8 cellular contexts compared by ENCODE assay signal in genomic region chr7:7968544-7969305, GRCh38. TPM values are rescaled to one million over a fixed set of nuclear protein-coding genes. Genes with fewer than 3 reads are reported as not detected.
DNase-seq lines count a peak whose midpoint lies in the region; ATAC-seq and TF ChIP-seq lines count a peak whose summit lies in the region.

Gene GLCCI1, plus strand, starts transcription at chr7:7968796. Its CDS starts 555 bp downstream, at chr7:7969351.

- H3K36me3 Mint-ChIP-seq in T-helper 1 cell treated with Interleukin-12 subunit alpha and Interleukin-12 subunit beta and Interleukin-4 antibody, amounts not matched to agents 30 μg/mL and 1 μg/mL, for 36 hours (ENCODE audit: low read depth) = no peaks in the 10 kb centered on the region
- H3K36me3 Mint-ChIP-seq in progenitor cell of endocrine pancreas (ENCODE audit: insufficient read depth) = no peaks in the 10 kb centered on the region

- H3K4me1 ChIP-seq in left ventricle myocardium inferior = peaks cover 50% of the 10 kb centered on the region

- peak within 1 kb of the TSS; percentile 94 for H3K27ac ChIP-seq in left ventricle myocardium inferior (replicated peaks)

- peak; percentile 71 for ATAC-seq in HG02884 (IDR thresholded peaks at IDR 0.05; ENCODE audit: unreplicated experiment)

- H3K9me3 ChIP-seq in left ventricle myocardium inferior (replicated peaks) = no peaks in the 10 kb centered on the region

- peak within 1 kb of the TSS; percentile 88 for H3K4me3 ChIP-seq in left ventricle myocardium inferior

- no peaks in the 10 kb centered on the region for H3K9me3 Mint-ChIP-seq in T-helper 1 cell treated with Interleukin-12 subunit alpha and Interleukin-12 subunit beta and Interleukin-4 antibody, amounts not matched to agents 30 μg/mL and 1 μg/mL, for 36 hours
- no peaks in the 10 kb centered on the region for H3K9me3 Mint-ChIP-seq in progenitor cell of endocrine pancreas (ENCODE audit: low read depth)

- peaks cover 10% of the 10 kb centered on the region for H3K4me1 Mint-ChIP-seq in T-helper 1 cell treated with Interleukin-12 subunit alpha and Interleukin-12 subunit beta and Interleukin-4 antibody, amounts not matched to agents 30 μg/mL and 1 μg/mL, for 36 hours (ENCODE audit: low read depth)
- peaks cover 11% of the 10 kb centered on the region for H3K4me1 Mint-ChIP-seq in progenitor cell of endocrine pancreas (ENCODE audit: low read depth)

- no peaks in the 10 kb centered on the region for H3K36me3 ChIP-seq in left ventricle myocardium inferior

- H3K27me3 ChIP-seq in left ventricle myocardium inferior (ENCODE audit: low read depth) = no peaks in the 10 kb centered on the region

- intact Hi-C loops in left ventricle myocardium inferior (cut with micrococcal nuclease) = no loop called here

- no peaks in the 10 kb centered on the region for H3K27me3 Mint-ChIP-seq in T-helper 1 cell treated with Interleukin-12 subunit alpha and Interleukin-12 subunit beta and Interleukin-4 antibody, amounts not matched to agents 30 μg/mL and 1 μg/mL, for 36 hours (ENCODE audit: low read depth)
- no peaks in the 10 kb centered on the region for H3K27me3 Mint-ChIP-seq in progenitor cell of endocrine pancreas

- TF ChIP-seq CTCF in GM13977 (IDR thresholded peaks at IDR 0.05; ENCODE audit: extremely low read depth, insufficient read depth, missing control alignments) = no peak
- no peak for TF ChIP-seq CTCF in left ventricle myocardium inferior (IDR thresholded peaks at IDR 0.05; ENCODE audit: borderline replicate concordance)
- TF ChIP-seq CTCF in progenitor cell of endocrine pancreas (IDR thresholded peaks at IDR 0.05; ENCODE audit: unreplicated experiment) = no peak

- in situ Hi-C loops in GM13977 (cut with MboI; ENCODE audit: low pct_unique_long_range_greater_than_20kb, low sequenced_read_pairs, unreplicated experiment) = no loop called here

- H3K4me3 Mint-ChIP-seq in T-helper 1 cell treated with Interleukin-12 subunit alpha and Interleukin-12 subunit beta and Interleukin-4 antibody, amounts not matched to agents 30 μg/mL and 1 μg/mL, for 36 hours = peak within 1 kb of the TSS; percentile 89
- H3K4me3 Mint-ChIP-seq in progenitor cell of endocrine pancreas (ENCODE audit: low read depth) = peak within 1 kb of the TSS; percentile 78

- DNase-seq in GM13977 (ENCODE audit: low spot score) = peak; percentile 95
- DNase-seq in NCI-H1694 (lab: John Stamatoyannopoulos, UW) = peak; percentile 97
- peak; percentile 90 for DNase-seq in amniotic stem cell (lab: John Stamatoyannopoulos, UW)
- DNase-seq in left ventricle myocardium inferior = peak; percentile 97
- DNase-seq in progenitor cell of endocrine pancreas (ENCODE audit: low spot score, unreplicated experiment) = peak; percentile 95
- peak; percentile 98 for DNase-seq in ureter (ENCODE audit: low spot score)

- peak within 1 kb of the TSS; percentile 92 for H3K27ac Mint-ChIP-seq in T-helper 1 cell treated with Interleukin-12 subunit alpha and Interleukin-12 subunit beta and Interleukin-4 antibody, amounts not matched to agents 30 μg/mL and 1 μg/mL, for 36 hours
- H3K27ac Mint-ChIP-seq in progenitor cell of endocrine pancreas = peak within 1 kb of the TSS; percentile 74

RNA-seq across cellular contexts. Expression of gene GLCCI1, which starts in this region (rescaled TPM):
- total RNA-seq in left ventricle myocardium inferior (5.8 TPM), progenitor cell of endocrine pancreas (39.3 and 42.4 TPM in 2 replicates), ureter (25.5 TPM)

Comparison
In these comparisons a context has a peak if more than half of its experiments do, and no peak if none do; other contexts are left out.
1. Peak in every context shown above with its lines: DNase-seq, ATAC-seq, H3K4me3 ChIP-seq and H3K27ac ChIP-seq.